ENCODE assay signal across 8 cellular contexts in the genomic region with DNA sequence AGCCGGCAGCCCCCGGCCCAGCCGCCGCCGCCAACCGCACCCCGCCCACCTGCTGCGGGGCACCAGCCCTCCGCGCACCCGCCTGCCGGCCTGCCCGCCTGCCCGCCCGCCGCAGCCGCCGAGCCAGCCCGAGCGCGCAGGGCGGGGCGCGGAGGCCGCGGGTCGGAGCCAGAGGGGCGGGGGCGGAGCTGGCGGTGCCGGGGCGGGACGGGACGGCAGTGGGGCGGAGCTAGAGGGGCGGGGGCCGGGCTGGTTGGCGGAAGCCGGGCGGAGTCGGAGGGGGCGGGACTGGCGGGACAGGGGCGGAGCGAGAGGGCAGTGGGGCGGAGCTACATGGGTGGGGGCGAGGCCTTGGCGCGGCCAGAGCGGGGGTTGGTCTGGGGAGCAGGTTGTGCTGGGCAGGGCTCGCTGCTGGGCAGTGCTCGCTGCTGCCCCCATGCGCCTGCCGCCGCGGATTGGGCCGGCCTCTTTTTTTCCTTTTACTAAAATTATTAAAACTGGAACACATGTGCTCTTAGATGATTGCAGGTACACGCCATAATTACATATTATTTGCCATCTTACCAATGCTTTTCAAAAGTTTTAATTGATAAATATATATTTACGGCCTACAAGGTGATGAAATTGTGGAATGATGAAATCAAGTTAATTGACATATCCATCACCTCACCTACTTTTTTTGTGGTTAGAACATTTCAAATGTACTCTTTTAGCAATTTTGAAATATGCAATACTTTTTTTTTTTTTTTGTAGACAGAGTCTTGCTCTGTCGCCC. TPM values are rescaled to one million over a fixed set of nuclear protein-coding genes. Genes with fewer than 3 reads are reported as not detected.
DNase-seq lines count a peak whose midpoint lies in the region; ATAC-seq and TF ChIP-seq lines count a peak whose summit lies in the region.

Gene SH3GLB2, minus strand, starts transcription at position 140 of the 775 bp plus-strand sequence. CDS start 177 bp downstream, outside the sequence.

- DNase-seq in NCI-H1417 treated with DMSO at 0.1 percent for 48 hours (lab: John Stamatoyannopoulos, UW) (peak; percentile 66), amniotic epithelial cell (ENCODE audit: low read depth) (peak; percentile 90), left cardiac atrium (peak; percentile 94), prostate gland (ENCODE audit: low spot score) (peak; percentile 96), ureter (ENCODE audit: low spot score) (peak; percentile 98)

- WGBS in prostate gland, result 4% methylated on average over 17 of the region's 60 CpGs

- H3K27ac ChIP-seq in prostate gland, result peak within 1 kb of the TSS; percentile 51 to 81

- ATAC-seq in HG02763 (IDR thresholded peaks at IDR 0.05; ENCODE audit: unreplicated experiment) (peak; percentile 82), left cardiac atrium (peak; percentile 98)

- H3K36me3 ChIP-seq in prostate gland, result no peaks in the 10 kb centered on the region

- H3K27me3 ChIP-seq in prostate gland (replicated peaks; ENCODE audit: insufficient read depth), result no peaks in the 10 kb centered on the region

- peak within 1 kb of the TSS; percentile 54 to 71 for H3K4me3 ChIP-seq in prostate gland

- TF ChIP-seq CTCF in GM12874 (IDR thresholded peaks at IDR 0.05; ENCODE audit: insufficient read depth, low read depth, low read length) (peak; percentile 86), prostate gland (IDR thresholded peaks at IDR 0.05) (peak; percentile 78 to 88 (median 80))

- H3K4me1 ChIP-seq in prostate gland (replicated peaks), result peaks cover 9% of the 10 kb centered on the region

- no peak for TF ChIP-seq POLR2A in prostate gland (IDR thresholded peaks at IDR 0.05)

- no peaks in the 10 kb centered on the region for H3K9me3 ChIP-seq in prostate gland

- intact Hi-C loops in T-helper 1 cell treated with Interleukin-12 subunit alpha and Interleukin-12 subunit beta and Interleukin-4 antibody, amounts not matched to agents 30 ng/mL and 1 ng/mL, for 36 hours (cut with micrococcal nuclease), result loop anchor here (1.0 to 10.0 kb wide), 9 partner anchors 8 to 1254 kb away; partner anchors contain the start of genes DOLK, DOLPP1, KYAT1 and MIGA2
- intact Hi-C loops in left cardiac atrium (cut with DNase I), result no loop called here
- intact Hi-C loops in prostate gland (cut with DNase I), result loop anchor here (1.0 to 5.0 kb wide), 2 partner anchors 8 to 36 kb away; partner anchors contain the start of gene MIGA2

RNA-seq across cellular contexts. Expression of gene SH3GLB2, which starts in this region (rescaled TPM):
- total RNA-seq in T-helper 1 cell treated with Interleukin-12 subunit alpha and Interleukin-12 subunit beta and Interleukin-4 antibody, amounts not matched to agents 30 ng/mL and 1 ng/mL, for 36 hours, result 87.4 and 93.5 TPM in 2 replicates
- total RNA-seq in left cardiac atrium (10 to 100 TPM; 35.5 to 39.6 TPM), prostate gland (100 to 1,000 TPM; 113 to 178 TPM), ureter (317 TPM)

Comparison
In these comparisons a context has a peak if more than half of its experiments do, and no peak if none do; other contexts are left out.
1. Peak in every context shown above with its lines: DNase-seq, ATAC-seq, H3K4me3 ChIP-seq and H3K27ac ChIP-seq.
2. intact Hi-C loops: an anchor here in T-helper 1 cell treated with Interleukin-12 subunit alpha and Interleukin-12 subunit beta and Interleukin-4 antibody, amounts not matched to agents 30 ng/mL and 1 ng/mL, for 36 hours (1.0 to 10.0 kb wide) and prostate gland (1.0 to 5.0 kb wide); none called in left cardiac atrium.